19 cellular contexts compared by ENCODE assay signal in genomic region chr1:65495137-65495536, GRCh38.
DNase-seq lines count a peak whose midpoint lies in the region; TF ChIP-seq lines count a peak whose summit lies in the region.
"Had no signal": no experiment of that assay in that cellular context is flagged by ENCODE, and none has a peak within 500 bp of the region (broad histone marks: within the 10 kb centered on the region; RNA-seq: fewer than 3 reads in every experiment).

No MANE protein-coding gene starts in this region.

- TF ChIP-seq POLR2A in erythroblast (IDR thresholded peaks at IDR 0.05; ENCODE audit: low read length): no peak

- H3K23ac ChIP-seq in trophoblast cell (ENCODE audit: low read length): no peak overlapping the region

- no peaks in the 10 kb centered on the region for H3K36me3 ChIP-seq in trophoblast cell (ENCODE audit: control insufficient read depth in 1 of 2, insufficient read depth in 2 of 2, low read length in 2 of 2)
- H3K36me3 ChIP-seq: BE2C, SJCRH30 had no signal

- H2BK5ac ChIP-seq in trophoblast cell (ENCODE audit: low read depth, low read length, poor library complexity): no peak overlapping the region

- H3K27ac ChIP-seq in trophoblast cell (ENCODE audit: low read depth, low read length): no peak overlapping the region
- H3K27ac ChIP-seq: PC-9, SJCRH30 had no signal

- no peaks in the 10 kb centered on the region for H3K79me2 ChIP-seq in trophoblast cell (ENCODE audit: control insufficient read depth, insufficient read depth, low read length, poor library complexity)

- H3K9ac ChIP-seq in trophoblast cell (ENCODE audit: low read length): no peak overlapping the region

- H3K4me1 ChIP-seq in trophoblast cell (ENCODE audit: control insufficient read depth in 1 of 2, insufficient read depth in 2 of 2, low read length in 2 of 2): no peaks in the 10 kb centered on the region
- H3K4me1 ChIP-seq: BE2C, SJCRH30 had no signal

- no peak overlapping the region for H2AFZ ChIP-seq in trophoblast cell (ENCODE audit: insufficient read depth, low read length, poor library complexity)
- H2AFZ ChIP-seq: PC-9 had no signal

- H3K14ac ChIP-seq in trophoblast cell (ENCODE audit: low read length): no peak overlapping the region

- H4K8ac ChIP-seq in trophoblast cell (ENCODE audit: low read depth, low read length): no peak overlapping the region

- no peak overlapping the region for H4K91ac ChIP-seq in trophoblast cell (ENCODE audit: low read depth, low read length)

- H2AK5ac ChIP-seq in trophoblast cell (ENCODE audit: low read length): no peak overlapping the region

- DNase-seq in DMS 273 treated with DMSO at 0.1 percent for 48 hours (lab: John Stamatoyannopoulos, UW) (peak; percentile 56), NCI-H524 treated with DMSO at 0.1 percent for 48 hours (lab: John Stamatoyannopoulos, UW) (peak; percentile 4), fibroblast of gingiva (ENCODE audit: low read depth) (peak; percentile 84), trophoblast cell (peak; percentile 27 to 87), erythroblast (lab: John Stamatoyannopoulos, UW) (no peak), DMS153 treated with DMSO at 0.1 percent for 48 hours (lab: John Stamatoyannopoulos, UW; ENCODE audit: unreplicated experiment) (no peak), NOMO-1 treated with dmso at 0.1 percent for 144 hours (lab: John Stamatoyannopoulos, UW; ENCODE audit: unreplicated experiment) (no peak)
- DNase-seq: BE2C, DMS79, H7, Karpas-422, NCI-H1105, NCI-H1436 treated with DMSO at 0.1 percent for 48 hours, NCI-H1930, NCI-H2107, NCI-H774, PC-9, SJCRH30, T-cell had no signal

- H3K18ac ChIP-seq in trophoblast cell (ENCODE audit: low read length): no peak overlapping the region

- H3K79me1 ChIP-seq in trophoblast cell (ENCODE audit: low read length): no peaks in the 10 kb centered on the region

- no peak overlapping the region for H3K4me3 ChIP-seq in trophoblast cell (ENCODE audit: low read depth, low read length)
- H3K4me3 ChIP-seq: PC-9, SJCRH30 had no signal

- no peak overlapping the region for H3K4ac ChIP-seq in trophoblast cell (ENCODE audit: low read depth, low read length)

- no peak overlapping the region for H4K12ac ChIP-seq in trophoblast cell (ENCODE audit: low read depth, low read length)

- no peaks in the 10 kb centered on the region for H3K27me3 ChIP-seq in trophoblast cell (ENCODE audit: insufficient read depth, low read length)
- H3K27me3 ChIP-seq: BE2C, SJCRH30 had no signal

- H3K4me2 ChIP-seq in trophoblast cell (ENCODE audit: low read length): no peak overlapping the region
- H3K4me2 ChIP-seq: PC-9 had no signal

- H3K9me3 ChIP-seq in trophoblast cell (ENCODE audit: insufficient read depth, low read depth, low read length): no peaks in the 10 kb centered on the region
- H3K9me3 ChIP-seq: BE2C, SJCRH30 had no signal

- H2BK12ac ChIP-seq in trophoblast cell (ENCODE audit: low read length): no peak overlapping the region

- WGBS in trophoblast cell (ENCODE audit: extremely low coverage, insufficient coverage, insufficient read length): no CpG with 5 or more reads among the region's 1 CpG

- H2BK120ac ChIP-seq in trophoblast cell (ENCODE audit: insufficient read depth, low read length, poor library complexity): no peak overlapping the region

Comparison
In these comparisons a context has a peak if more than half of its experiments do, and no peak if none do; other contexts are left out.
1. DNase-seq: peak in DMS 273 treated with DMSO at 0.1 percent for 48 hours (single experiment), NCI-H524 treated with DMSO at 0.1 percent for 48 hours (single experiment), fibroblast of gingiva (single experiment) and trophoblast cell (2 of 2); none in erythroblast (0 of 2), DMS153 treated with DMSO at 0.1 percent for 48 hours (single experiment) and NOMO-1 treated with dmso at 0.1 percent for 144 hours (single experiment).